12 cellular contexts compared by ENCODE assay signal in genomic region chr11:72534859-72535547, GRCh38.
A peak's percentile ranks its signal among the peaks of the same experiment; 100 is the strongest.
DNase-seq lines count a peak whose midpoint lies in the region; ATAC-seq, FAIRE-seq and TF ChIP-seq lines count a peak whose summit lies in the region.
"Had no signal": no experiment of that assay in that cellular context is flagged by ENCODE, and none has a peak within 500 bp of the region (broad histone marks: within the 10 kb centered on the region; RNA-seq: fewer than 3 reads in every experiment).

No MANE protein-coding gene starts in this region.

- no peaks in the 10 kb centered on the region for H3K4me1 ChIP-seq in DND-41 (ENCODE audit: insufficient read depth, low read length)
- no peaks in the 10 kb centered on the region for H3K4me1 ChIP-seq in IMR-90 (ENCODE audit: control insufficient read depth, insufficient read depth, low read length)
- H3K4me1 ChIP-seq in pancreas = peaks cover 0 to 9% (median 0%) of the 10 kb centered on the region in 3 donors

- H3K9me3 ChIP-seq in DND-41 (ENCODE audit: insufficient read depth, low read length, severe bottlenecking) (no peaks in the 10 kb centered on the region), IMR-90 (ENCODE audit: control insufficient read depth, insufficient read depth, low read length) (no peaks in the 10 kb centered on the region), pancreas (no peaks in the 10 kb centered on the region)

- H2AK5ac ChIP-seq in IMR-90 (ENCODE audit: low read depth, low read length) = no peak overlapping the region

- no TSS peak for BruUV-seq in IMR-90 (replicated peaks; lab: Mats Ljungman, UMichigan)

- H3K9ac ChIP-seq in DND-41 (ENCODE audit: low read depth, low read length) (no peak overlapping the region), IMR-90 (ENCODE audit: low read depth, low read length) (no peak overlapping the region)

- no peak overlapping the region for H2BK15ac ChIP-seq in IMR-90 (ENCODE audit: low read depth, low read length)

- FAIRE-seq in pancreas (lab: Jason Lieb, UNC) = no peak

- POLR2A ChIA-PET in IMR-90 (lab: Charles Lee; ENCODE audit: unreplicated experiment) = no interaction called here

- H3K9me1 ChIP-seq in IMR-90 (ENCODE audit: insufficient read depth, low read length) = no peaks in the 10 kb centered on the region

- no peak overlapping the region for H3K4me3 ChIP-seq in DND-41 (ENCODE audit: low read depth in 1 of 2, low read length in 2 of 2)
- H3K4me3 ChIP-seq in IMR-90 (ENCODE audit: insufficient read depth, low read depth, low read length) = no peak overlapping the region
- no peak overlapping the region for H3K4me3 ChIP-seq in epithelial cell of proximal tubule (ENCODE audit: low read depth, low read length)
- no peak overlapping the region for H3K4me3 ChIP-seq in pancreas

- DNase-seq in DND-41 (no peak), IMR-90 (no peak), epithelial cell of proximal tubule (ENCODE audit: low read depth) (no peak), pancreas (no peak), GM13977 (ENCODE audit: low spot score) (no peak), CD1c-positive myeloid dendritic cell (ENCODE audit: extremely low spot score) (no peak)
- DNase-seq in stimulated activated CD4-positive, alpha-beta T cell treated with anti-CD3 and anti-CD28 coated beads, Interleukin-4, amount 100 ng/mL, for 4 hours = no peak
- DNase-seq: amniotic stem cell; NCI-H146; stimulated activated CD4-positive, alpha-beta T cell treated with anti-CD3 and anti-CD28 coated beads, Interleukin-2, amount 100 ng/mL, for 48 hours; T-helper 17 cell had no signal

- H2AK9ac ChIP-seq in IMR-90 (replicated peaks; ENCODE audit: low read depth, low read length, poor library complexity) = no peak overlapping the region

- no peaks in the 10 kb centered on the region for H3K79me2 ChIP-seq in DND-41 (ENCODE audit: insufficient read depth, low read length)

- H2BK20ac ChIP-seq in IMR-90 (ENCODE audit: low read depth, low read length) = no peak overlapping the region

- H3K27me3 ChIP-seq in DND-41 (ENCODE audit: insufficient read depth, low read length, poor library complexity) = peaks cover 17% of the 10 kb centered on the region
- H3K27me3 ChIP-seq in IMR-90 (ENCODE audit: control insufficient read depth, insufficient read depth, low read length) = peaks cover 31% of the 10 kb centered on the region
- no peaks in the 10 kb centered on the region for H3K27me3 ChIP-seq in pancreas

- H4K8ac ChIP-seq in IMR-90 (ENCODE audit: low read depth in 2 of 2, low read length in 2 of 2) = no peak overlapping the region

- peak; percentile 6 for TF ChIP-seq CTCF in DND-41 (IDR thresholded peaks at IDR 0.05; ENCODE audit: borderline replicate concordance, extremely low read depth, low read length, poor library complexity, severe bottlenecking)
- no peak for TF ChIP-seq CTCF in IMR-90 (conservative IDR thresholded peaks at IDR 0.05; ENCODE audit: low read depth, low read length)
- TF ChIP-seq CTCF in epithelial cell of proximal tubule (conservative IDR thresholded peaks at IDR 0.05; ENCODE audit: low read depth, low read length) = peak; percentile 42
- TF ChIP-seq CTCF in pancreas (IDR thresholded peaks at IDR 0.05) = no peak
- no peak for TF ChIP-seq CTCF in GM13977 (IDR thresholded peaks at IDR 0.05; ENCODE audit: extremely low read depth, insufficient read depth, missing control alignments)

- in situ Hi-C loops in IMR-90 (cut with MboI; ENCODE audit: low sequenced_read_pairs) = no loop called here
- in situ Hi-C loops in GM13977 (cut with MboI; ENCODE audit: low pct_unique_long_range_greater_than_20kb, low sequenced_read_pairs, unreplicated experiment) = no loop called here

- H4K5ac ChIP-seq in IMR-90 (ENCODE audit: low read depth, low read length) = no peak overlapping the region

- H3K4me2 ChIP-seq in DND-41 (ENCODE audit: insufficient read depth, low read length) (no peak overlapping the region), IMR-90 (ENCODE audit: low read depth, low read length) (no peak overlapping the region)

- no peak overlapping the region for H2BK5ac ChIP-seq in IMR-90 (ENCODE audit: low read depth, low read length, poor library complexity, severe bottlenecking)

- no peak overlapping the region for H3K4ac ChIP-seq in IMR-90 (ENCODE audit: low read depth, low read length)

- H3K27ac ChIP-seq in DND-41 (ENCODE audit: low read length) = no peak overlapping the region
- no peak overlapping the region for H3K27ac ChIP-seq in IMR-90 (ENCODE audit: insufficient read depth, low read length)
- no peak overlapping the region for H3K27ac ChIP-seq in pancreas

- H2AFZ ChIP-seq in DND-41 (ENCODE audit: low read depth, low read length) (no peak overlapping the region), IMR-90 (replicated peaks; ENCODE audit: low read length, poor library complexity) (no peak overlapping the region)

- no peak overlapping the region for H3K56ac ChIP-seq in IMR-90 (ENCODE audit: extremely low read depth, insufficient read depth, low read length)

- H3K14ac ChIP-seq in IMR-90 (replicated peaks; ENCODE audit: low read depth, low read length) = no peak overlapping the region

- CTCF ChIA-PET in IMR-90 (lab: Yijun Ruan, JAX) = no interaction called here

- no peak for TF ChIP-seq POLR2A in IMR-90 (IDR thresholded peaks at IDR 0.05; ENCODE audit: low read depth, low read length)

- H3K18ac ChIP-seq in IMR-90 (ENCODE audit: low read depth, low read length) = no peak overlapping the region

- no peaks in the 10 kb centered on the region for H3K36me3 ChIP-seq in DND-41 (ENCODE audit: insufficient read depth, low read length)
- H3K36me3 ChIP-seq in IMR-90 (ENCODE audit: control insufficient read depth, insufficient read depth, low read length) = no peaks in the 10 kb centered on the region
- H3K36me3 ChIP-seq in pancreas = no peaks in the 10 kb centered on the region

- dilution Hi-C loops in IMR-90 (cut with HindIII; ENCODE audit: low sequenced_read_pairs, unreplicated experiment) = no loop called here

- H3K79me1 ChIP-seq in IMR-90 (ENCODE audit: low read depth in 1 of 2, low read length in 2 of 2) = no peaks in the 10 kb centered on the region

- no peak overlapping the region for H3K23ac ChIP-seq in IMR-90 (ENCODE audit: low read depth, low read length)

- H4K20me1 ChIP-seq in DND-41 (ENCODE audit: insufficient read depth, low read length) (no peaks in the 10 kb centered on the region), IMR-90 (ENCODE audit: insufficient read depth, low read length) (no peaks in the 10 kb centered on the region)

- no peak overlapping the region for H4K91ac ChIP-seq in IMR-90 (ENCODE audit: insufficient read depth, low read depth, low read length)

- H2BK120ac ChIP-seq in IMR-90 (ENCODE audit: low read depth, low read length) = no peak overlapping the region

- intact Hi-C loops in IMR-90 (cut with micrococcal nuclease) = no loop called here
- intact Hi-C loops in pancreas (cut with DNase I) = no loop called here

- no peak for TF ChIP-seq RAD21 in IMR-90 (IDR thresholded peaks at IDR 0.05; ENCODE audit: low read length)

- no peak for ATAC-seq in DND-41 (ENCODE audit: insufficient read depth, low read depth)
- ATAC-seq in IMR-90 (ENCODE audit: low read depth) = no peak
- peak; percentile 44 to 82 (median 56) for ATAC-seq in pancreas
- ATAC-seq in GM21723 (IDR thresholded peaks at IDR 0.05; ENCODE audit: unreplicated experiment) = no peak
- ATAC-seq: T-helper 17 cell had no signal

- no CpG with 5 or more reads among the region's 4 CpGs for WGBS in IMR-90 (ENCODE audit: extremely low coverage in 2 of 2, insufficient read length in 1 of 2), 2 experiments
- WGBS in pancreas, 2 donors = 41 to 42% methylated on average over 4 of the region's 4 CpGs

TF ChIP-seq in IMR-90, 13 proteins besides CTCF, POLR2A, EP300 and RAD21:
- TF ChIP-seq ELK1 (IDR thresholded peaks at IDR 0.05; ENCODE audit: borderline replicate concordance, low read depth, low read length) (no peak), MAFK (IDR thresholded peaks at IDR 0.05; ENCODE audit: low read depth, low read length) (peak; percentile 93)

Comparison
In these comparisons a context has a peak if more than half of its experiments do, and no peak if none do; other contexts are left out.
1. ATAC-seq: peak in pancreas (4 of 4); none in DND-41 (single experiment), IMR-90 (single experiment) and GM21723 (single experiment).
2. CTCF ChIP-seq: peak in DND-41 (single experiment) and epithelial cell of proximal tubule (single experiment); none in IMR-90 (single experiment), pancreas (0 of 4) and GM13977 (single experiment).